Comparison of ENCODE assay signal across 1 cellular context in the genomic region with DNA sequence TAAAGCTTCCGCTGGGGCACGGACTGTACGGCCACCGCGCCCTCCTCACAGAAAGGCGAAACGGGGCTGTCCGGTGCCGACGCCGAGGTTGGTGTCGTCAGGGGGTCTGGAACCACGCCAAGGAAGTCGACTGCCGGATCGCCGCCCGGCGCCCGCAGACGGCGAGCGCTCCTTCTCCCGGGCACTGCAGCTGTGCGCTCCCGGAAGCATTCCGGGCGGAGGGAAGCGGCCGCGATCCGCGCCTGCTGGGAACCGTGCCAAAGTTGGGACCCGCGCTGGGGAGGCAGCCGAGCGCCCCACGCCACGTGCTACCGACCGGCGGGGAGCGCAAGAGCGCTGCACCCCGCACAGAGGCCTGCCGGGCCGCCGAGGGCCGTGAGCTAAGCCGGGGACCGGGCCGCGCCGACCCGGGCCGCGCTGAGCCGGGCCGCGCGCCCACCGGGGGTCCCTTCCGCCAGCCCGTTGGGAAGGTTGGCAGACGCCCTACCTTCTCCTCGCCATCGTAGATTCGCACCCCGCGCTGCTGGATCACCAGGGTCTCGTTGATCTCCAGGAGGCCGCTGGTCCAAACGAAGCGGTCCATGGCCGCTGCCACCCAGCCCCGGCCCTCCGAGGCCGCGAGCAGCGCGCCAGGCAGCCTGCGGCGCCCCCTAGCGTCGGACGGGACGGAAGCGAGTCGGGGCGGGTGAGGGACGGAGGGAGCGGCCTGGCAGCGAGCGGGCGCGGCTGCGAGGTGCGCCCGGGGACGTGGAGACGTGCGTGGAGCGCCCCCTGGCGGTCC.
TF ChIP-seq lines count a peak whose summit lies in the region.

TSS of gene VPS36 (minus strand) at position 623 of the 781 bp plus-strand sequence. CDS start at position 583, 40 bp downstream.

TF ChIP-seq in K562, 482 proteins besides CTCF, POLR2A, EP300 and RAD21 (continued from another document and continues in another):
- peak; percentile 63; the same call in 1 of the 2 replicates for TF ChIP-seq DEAF1 (CRISPR knock-in tag; IDR thresholded peaks at IDR 0.05)
- no peak for TF ChIP-seq HNRNPLL (IDR thresholded peaks at IDR 0.05; ENCODE audit: low read depth, low read length, poor library complexity, severe bottlenecking)
- TF ChIP-seq NKRF (IDR thresholded peaks at IDR 0.05; ENCODE audit: borderline replicate concordance), result no peak
- no peak for TF ChIP-seq ZNF79 (CRISPR knock-in tag; IDR thresholded peaks at IDR 0.05; ENCODE audit: low read depth)
- TF ChIP-seq, protein P1, sequence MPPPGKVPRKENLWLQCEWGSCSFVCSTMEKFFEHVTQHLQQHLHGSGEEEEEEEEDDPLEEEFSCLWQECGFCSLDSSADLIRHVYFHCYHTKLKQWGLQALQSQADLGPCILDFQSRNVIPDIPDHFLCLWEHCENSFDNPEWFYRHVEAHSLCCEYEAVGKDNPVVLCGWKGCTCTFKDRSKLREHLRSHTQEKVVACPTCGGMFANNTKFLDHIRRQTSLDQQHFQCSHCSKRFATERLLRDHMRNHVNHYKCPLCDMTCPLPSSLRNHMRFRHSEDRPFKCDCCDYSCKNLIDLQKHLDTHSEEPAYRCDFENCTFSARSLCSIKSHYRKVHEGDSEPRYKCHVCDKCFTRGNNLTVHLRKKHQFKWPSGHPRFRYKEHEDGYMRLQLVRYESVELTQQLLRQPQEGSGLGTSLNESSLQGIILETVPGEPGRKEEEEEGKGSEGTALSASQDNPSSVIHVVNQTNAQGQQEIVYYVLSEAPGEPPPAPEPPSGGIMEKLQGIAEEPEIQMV (tag; conservative IDR thresholded peaks at IDR 0.05; ENCODE audit: low read depth), result no peak
- TF ChIP-seq TFAP4 (CRISPR knock-in tag; IDR thresholded peaks at IDR 0.05; ENCODE audit: borderline replicate concordance), result no peak; the same call in 1 of the 2 replicates
- peak; percentile 39; the same call in 1 of the 2 replicates for TF ChIP-seq SIN3B (IDR thresholded peaks at IDR 0.05; ENCODE audit: low read depth)
- no peak for TF ChIP-seq EWSR1 (IDR thresholded peaks at IDR 0.05; ENCODE audit: borderline replicate concordance, low read depth, partially characterized antibody)
- TF ChIP-seq HNRNPL (IDR thresholded peaks at IDR 0.05; ENCODE audit: low read depth, low read length), result peak; percentile 97
- 0 out of 2 replicates have a peak, but pooled peaks have one; percentile 30 for TF ChIP-seq ZNF592 (IDR thresholded peaks at IDR 0.05)
- TF ChIP-seq FOXJ3 (CRISPR knock-in tag; IDR thresholded peaks at IDR 0.05), result no peak
- TF ChIP-seq SNIP1 (IDR thresholded peaks at IDR 0.05; ENCODE audit: low read depth), result no peak
- TF ChIP-seq MEF2D (tag; conservative IDR thresholded peaks at IDR 0.05; ENCODE audit: low read depth), result no peak
- peak; percentile 50 for TF ChIP-seq JUND (IDR thresholded peaks at IDR 0.05; ENCODE audit: borderline replicate concordance, low read depth, low read length)
- no peak; the same call in 2 of the 3 replicates for TF ChIP-seq JUND (tag; IDR thresholded peaks at IDR 0.05; ENCODE audit: borderline replicate concordance, low read depth, low read length)
- TF ChIP-seq ZNF766 (CRISPR knock-in tag; conservative IDR thresholded peaks at IDR 0.05), result 0 out of 2 replicates have a peak, but pooled peaks have one; percentile 58
- peak; percentile 58 for TF ChIP-seq POLR2B (IDR thresholded peaks at IDR 0.05; ENCODE audit: low read depth, partially characterized antibody)
- no peak for TF ChIP-seq ZNF75A (CRISPR knock-in tag; IDR thresholded peaks at IDR 0.05)
- TF ChIP-seq BCLAF1 (IDR thresholded peaks at IDR 0.05; ENCODE audit: borderline replicate concordance in 1 of 2, control insufficient read depth in 1 of 2, low read depth in 2 of 2, low read length in 1 of 2), result no peak
- TF ChIP-seq CREB1 (IDR thresholded peaks at IDR 0.05), result peak; percentile 41; the same call in 1 of the 2 replicates
- peak; percentile 63; the same call in 1 of the 2 replicates for TF ChIP-seq CREB1 (CRISPR knock-in tag; IDR thresholded peaks at IDR 0.05)
- TF ChIP-seq GTF2F1 (IDR thresholded peaks at IDR 0.05; ENCODE audit: low read depth, low read length), result no peak
- TF ChIP-seq, protein P2, sequence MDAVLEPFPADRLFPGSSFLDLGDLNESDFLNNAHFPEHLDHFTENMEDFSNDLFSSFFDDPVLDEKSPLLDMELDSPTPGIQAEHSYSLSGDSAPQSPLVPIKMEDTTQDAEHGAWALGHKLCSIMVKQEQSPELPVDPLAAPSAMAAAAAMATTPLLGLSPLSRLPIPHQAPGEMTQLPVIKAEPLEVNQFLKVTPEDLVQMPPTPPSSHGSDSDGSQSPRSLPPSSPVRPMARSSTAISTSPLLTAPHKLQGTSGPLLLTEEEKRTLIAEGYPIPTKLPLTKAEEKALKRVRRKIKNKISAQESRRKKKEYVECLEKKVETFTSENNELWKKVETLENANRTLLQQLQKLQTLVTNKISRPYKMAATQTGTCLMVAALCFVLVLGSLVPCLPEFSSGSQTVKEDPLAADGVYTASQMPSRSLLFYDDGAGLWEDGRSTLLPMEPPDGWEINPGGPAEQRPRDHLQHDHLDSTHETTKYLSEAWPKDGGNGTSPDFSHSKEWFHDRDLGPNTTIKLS (IDR thresholded peaks at IDR 0.05; ENCODE audit: borderline replicate concordance, low read depth), result peak; percentile 61; the same call in 1 of the 2 replicates
- TF ChIP-seq CEBPG (CRISPR knock-in tag; IDR thresholded peaks at IDR 0.05), result no peak
- no peak for TF ChIP-seq CEBPG (tag; conservative IDR thresholded peaks at IDR 0.05 in 1 of 2, IDR thresholded peaks at IDR 0.05 in 1 of 2)
- TF ChIP-seq FIP1L1 (IDR thresholded peaks at IDR 0.05; ENCODE audit: low read depth, low read length, poor library complexity, severe bottlenecking), result peak; percentile 84
- TF ChIP-seq SAP30 (IDR thresholded peaks at IDR 0.05; ENCODE audit: borderline replicate concordance, insufficient read depth, low read depth, low read length, poor library complexity, severe bottlenecking), result no peak
- TF ChIP-seq ZNF589 (CRISPR knock-in tag; IDR thresholded peaks at IDR 0.05; ENCODE audit: low read depth), result peak; percentile 72; the same call in 1 of the 2 replicates
- no peak for TF ChIP-seq RFX1 (IDR thresholded peaks at IDR 0.05)
- TF ChIP-seq USF2 (CRISPR knock-in tag; IDR thresholded peaks at IDR 0.05), result no peak
- TF ChIP-seq, protein P3, sequence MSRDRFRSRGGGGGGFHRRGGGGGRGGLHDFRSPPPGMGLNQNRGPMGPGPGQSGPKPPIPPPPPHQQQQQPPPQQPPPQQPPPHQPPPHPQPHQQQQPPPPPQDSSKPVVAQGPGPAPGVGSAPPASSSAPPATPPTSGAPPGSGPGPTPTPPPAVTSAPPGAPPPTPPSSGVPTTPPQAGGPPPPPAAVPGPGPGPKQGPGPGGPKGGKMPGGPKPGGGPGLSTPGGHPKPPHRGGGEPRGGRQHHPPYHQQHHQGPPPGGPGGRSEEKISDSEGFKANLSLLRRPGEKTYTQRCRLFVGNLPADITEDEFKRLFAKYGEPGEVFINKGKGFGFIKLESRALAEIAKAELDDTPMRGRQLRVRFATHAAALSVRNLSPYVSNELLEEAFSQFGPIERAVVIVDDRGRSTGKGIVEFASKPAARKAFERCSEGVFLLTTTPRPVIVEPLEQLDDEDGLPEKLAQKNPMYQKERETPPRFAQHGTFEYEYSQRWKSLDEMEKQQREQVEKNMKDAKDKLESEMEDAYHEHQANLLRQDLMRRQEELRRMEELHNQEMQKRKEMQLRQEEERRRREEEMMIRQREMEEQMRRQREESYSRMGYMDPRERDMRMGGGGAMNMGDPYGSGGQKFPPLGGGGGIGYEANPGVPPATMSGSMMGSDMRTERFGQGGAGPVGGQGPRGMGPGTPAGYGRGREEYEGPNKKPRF (IDR thresholded peaks at IDR 0.05; ENCODE audit: low read depth, low read length), result no peak
- TF ChIP-seq POLR2AphosphoS5 (IDR thresholded peaks at IDR 0.05; ENCODE audit: control insufficient read depth, insufficient read depth, low read depth, low read length), result peak; percentile 86
- TF ChIP-seq SMARCB1 (IDR thresholded peaks at IDR 0.05; ENCODE audit: insufficient read length, low read depth), result no peak
- no peak for TF ChIP-seq ZNF57 (CRISPR knock-in tag; IDR thresholded peaks at IDR 0.05)
- TF ChIP-seq CTBP1 (IDR thresholded peaks at IDR 0.05; ENCODE audit: borderline replicate concordance), result peak; percentile 95
- no peak; the same call in 1 of the 2 replicates for TF ChIP-seq ETV1 (tag; conservative IDR thresholded peaks at IDR 0.05; ENCODE audit: low read depth)
- TF ChIP-seq CHCHD3 (CRISPR knock-in tag; IDR thresholded peaks at IDR 0.05), result no peak
- peak; percentile 83 for TF ChIP-seq ZBTB1 (CRISPR knock-in tag; IDR thresholded peaks at IDR 0.05; ENCODE audit: borderline replicate concordance, low read depth)
